9 cellular contexts compared by ENCODE assay signal in genomic region chr16:75306102-75306762, GRCh38. TPM values are rescaled to one million over a fixed set of nuclear protein-coding genes. Genes with fewer than 3 reads are reported as not detected.
DNase-seq lines count a peak whose midpoint lies in the region; ATAC-seq and TF ChIP-seq lines count a peak whose summit lies in the region.
"Had no signal": no experiment of that assay in that cellular context is flagged by ENCODE, and none has a peak within 500 bp of the region (broad histone marks: within the 10 kb centered on the region; RNA-seq: fewer than 3 reads in every experiment).

No MANE protein-coding gene starts in this region.

- H3K9me3 ChIP-seq in aorta (ENCODE audit: control insufficient read depth, low read length), result no peaks in the 10 kb centered on the region

- H3K27ac ChIP-seq in dorsolateral prefrontal cortex (peak overlapping the region; percentile 3 to 96 (median 85)), aorta (ENCODE audit: low read depth in 1 of 2, low read length in 2 of 2) (peak overlapping the region; percentile 87)
- H3K27ac ChIP-seq: KMS-11 had no signal

- no peak for TF ChIP-seq CTCF in dorsolateral prefrontal cortex (IDR thresholded peaks at IDR 0.05 in 54 of 56, conservative IDR thresholded peaks at IDR 0.05 in 2 of 56; ENCODE audit: low read depth in 1 of 56, partially characterized antibody in 56 of 56)
- no peak for TF ChIP-seq CTCF in mesothelial cell of epicardium (IDR thresholded peaks at IDR 0.05; ENCODE audit: unreplicated experiment)

- intact Hi-C loops in dorsolateral prefrontal cortex (cut with DNase I) (loop anchor here in 1 of 2 donors (5.0 kb wide), 1 partner anchor 39 kb away; no protein-coding TSS in a partner anchor), aorta (cut with DNase I) (loop anchor here (2.0 to 5.0 kb wide), 5 partner anchors 36 to 76 kb away; partner anchors contain the start of gene BCAR1 (in 1 of the 2))

- H3K4me3 ChIP-seq in dorsolateral prefrontal cortex (peak overlapping the region in 14 of 59 donors; percentile 0 to 31 (median 8)), aorta (ENCODE audit: low read length in 2 of 2) (no peak overlapping the region)

- H3K4me3 Mint-ChIP-seq in stimulated activated naive CD8-positive, alpha-beta T cell treated with anti-CD3 and anti-CD28 coated beads, Interleukin-15, Interleukin-2, amounts not matched to agents 100 ng/mL and 50 ng/mL, for 24 hours, result no peak overlapping the region
- no peak overlapping the region for H3K4me3 Mint-ChIP-seq in stimulated activated naive CD8-positive, alpha-beta T cell treated with anti-CD3 and anti-CD28 coated beads, Interleukin-15, amount 100 ng/mL, for 72 hours
- H3K4me3 Mint-ChIP-seq in mesothelial cell of epicardium, result no peak overlapping the region
- no peak overlapping the region for H3K4me3 Mint-ChIP-seq in naive thymus-derived CD8-positive, alpha-beta T cell

- H3K36me3 Mint-ChIP-seq in stimulated activated naive CD8-positive, alpha-beta T cell treated with anti-CD3 and anti-CD28 coated beads, Interleukin-15, Interleukin-2, amounts not matched to agents 100 ng/mL and 50 ng/mL, for 24 hours (ENCODE audit: low read depth), result peaks cover 35% of the 10 kb centered on the region
- H3K36me3 Mint-ChIP-seq in mesothelial cell of epicardium, result peaks cover 9% of the 10 kb centered on the region
- peaks cover 10 to 51% (median 44%) of the 10 kb centered on the region in 3 donors for H3K36me3 Mint-ChIP-seq in naive thymus-derived CD8-positive, alpha-beta T cell

- H3K27me3 Mint-ChIP-seq in stimulated activated naive CD8-positive, alpha-beta T cell treated with anti-CD3 and anti-CD28 coated beads, Interleukin-15, Interleukin-2, amounts not matched to agents 100 ng/mL and 50 ng/mL, for 24 hours, result no peaks in the 10 kb centered on the region
- H3K27me3 Mint-ChIP-seq in stimulated activated naive CD8-positive, alpha-beta T cell treated with anti-CD3 and anti-CD28 coated beads, Interleukin-15, amount 100 ng/mL, for 72 hours, result peaks cover 22% of the 10 kb centered on the region
- H3K27me3 Mint-ChIP-seq in mesothelial cell of epicardium (ENCODE audit: low read depth), result no peaks in the 10 kb centered on the region
- H3K27me3 Mint-ChIP-seq in naive thymus-derived CD8-positive, alpha-beta T cell, result peaks cover 0 to 9% (median 0%) of the 10 kb centered on the region in 5 donors

- peaks cover 5 to 11% of the 10 kb centered on the region in 2 donors for H3K4me1 ChIP-seq in aorta (ENCODE audit: control insufficient read depth in 1 of 2, insufficient read depth in 2 of 2, low read length in 2 of 2)

- no peaks in the 10 kb centered on the region for H3K27me3 ChIP-seq in dorsolateral prefrontal cortex
- no peaks in the 10 kb centered on the region for H3K27me3 ChIP-seq in aorta (ENCODE audit: control insufficient read depth in 1 of 2, insufficient read depth in 2 of 2, low read length in 1 of 2)

- peak overlapping the region; percentile 61 for H3K27ac Mint-ChIP-seq in stimulated activated naive CD8-positive, alpha-beta T cell treated with anti-CD3 and anti-CD28 coated beads, Interleukin-15, Interleukin-2, amounts not matched to agents 100 ng/mL and 50 ng/mL, for 24 hours
- H3K27ac Mint-ChIP-seq in stimulated activated naive CD8-positive, alpha-beta T cell treated with anti-CD3 and anti-CD28 coated beads, Interleukin-15, amount 100 ng/mL, for 72 hours, result no peak overlapping the region
- peak overlapping the region; percentile 94 for H3K27ac Mint-ChIP-seq in mesothelial cell of epicardium
- peak overlapping the region in 2 of 10 donors; percentile 20 to 69 for H3K27ac Mint-ChIP-seq in naive thymus-derived CD8-positive, alpha-beta T cell

- WGBS in aorta, 2 donors, result 46 to 47% methylated on average over 9 of the region's 9 CpGs

- no peak for DNase-seq in stimulated activated naive CD8-positive, alpha-beta T cell treated with anti-CD3 and anti-CD28 coated beads, Interleukin-15, amount 100 ng/mL, for 72 hours
- no peak for DNase-seq in dorsolateral prefrontal cortex
- no peak for DNase-seq in mesothelial cell of epicardium (ENCODE audit: low spot score in 2 of 2, unreplicated experiment in 2 of 2)
- DNase-seq in aorta, result no peak
- no peak for DNase-seq in T-helper 9 cell
- DNase-seq in UCSD-AML1 (lab: John Stamatoyannopoulos, UW; ENCODE audit: unreplicated experiment), result no peak
- DNase-seq in naive thymus-derived CD8-positive, alpha-beta T cell, result no peak

- H3K4me1 Mint-ChIP-seq in stimulated activated naive CD8-positive, alpha-beta T cell treated with anti-CD3 and anti-CD28 coated beads, Interleukin-15, Interleukin-2, amounts not matched to agents 100 ng/mL and 50 ng/mL, for 24 hours (ENCODE audit: low read depth), result peaks cover 28% of the 10 kb centered on the region
- peaks cover 31% of the 10 kb centered on the region for H3K4me1 Mint-ChIP-seq in stimulated activated naive CD8-positive, alpha-beta T cell treated with anti-CD3 and anti-CD28 coated beads, Interleukin-15, amount 100 ng/mL, for 72 hours
- H3K4me1 Mint-ChIP-seq in mesothelial cell of epicardium, result peaks cover 33% of the 10 kb centered on the region
- H3K4me1 Mint-ChIP-seq in naive thymus-derived CD8-positive, alpha-beta T cell, result peaks cover 20 to 33% (median 27%) of the 10 kb centered on the region in 4 donors

- POLR2A ChIA-PET in naive thymus-derived CD8-positive, alpha-beta T cell (lab: Charles Lee), result interaction anchor here (1.1 to 1.5 kb wide), 2 partner anchors 12 to 13 kb away, joined by 3 read pairs; no protein-coding TSS in a partner anchor

- H3K9me3 Mint-ChIP-seq in stimulated activated naive CD8-positive, alpha-beta T cell treated with anti-CD3 and anti-CD28 coated beads, Interleukin-15, Interleukin-2, amounts not matched to agents 100 ng/mL and 50 ng/mL, for 24 hours, result no peaks in the 10 kb centered on the region
- no peaks in the 10 kb centered on the region for H3K9me3 Mint-ChIP-seq in stimulated activated naive CD8-positive, alpha-beta T cell treated with anti-CD3 and anti-CD28 coated beads, Interleukin-15, amount 100 ng/mL, for 72 hours
- no peaks in the 10 kb centered on the region for H3K9me3 Mint-ChIP-seq in mesothelial cell of epicardium
- H3K9me3 Mint-ChIP-seq in naive thymus-derived CD8-positive, alpha-beta T cell, result no peaks in the 10 kb centered on the region

- no peak for ATAC-seq in stimulated activated naive CD8-positive, alpha-beta T cell treated with anti-CD3 and anti-CD28 coated beads, Interleukin-15, amount 100 ng/mL, for 72 hours
- ATAC-seq in aorta (ENCODE audit: low FRiP score), result peak; percentile 12
- no peak for ATAC-seq in naive thymus-derived CD8-positive, alpha-beta T cell

- H3K36me3 ChIP-seq in aorta (ENCODE audit: control insufficient read depth in 1 of 2, insufficient read depth in 2 of 2, low read length in 1 of 2), result no peaks in the 10 kb centered on the region

RNA-seq across cellular contexts. Expression of gene BCAR1, which starts 54.8 kb away (rescaled TPM):
- 100 to 1,000 TPM in 52 of 120 experiments, 10 to 100 TPM in 68; 67.8 to 163 (median 96.2) TPM for total RNA-seq in dorsolateral prefrontal cortex
- 87.3 to 95.9 TPM (median 95.1 TPM) in 3 replicates for total RNA-seq in mesothelial cell of epicardium
- total RNA-seq in aorta, result 100 to 1,000 TPM; 125 to 140 TPM
- polyA plus RNA-seq in aorta, result 10 to 100 TPM; 28.7 to 56.3 TPM
- total RNA-seq in naive thymus-derived CD8-positive, alpha-beta T cell, result under 1 TPM in 1 of 2 experiments, not detected in 1; 0.30 TPM
- polyA plus RNA-seq in naive thymus-derived CD8-positive, alpha-beta T cell, result not detected

Comparison
In these comparisons a context has a peak if more than half of its experiments do, and no peak if none do; other contexts are left out.
1. H3K27ac Mint-ChIP-seq: peak in stimulated activated naive CD8-positive, alpha-beta T cell treated with anti-CD3 and anti-CD28 coated beads, Interleukin-15, Interleukin-2, amounts not matched to agents 100 ng/mL and 50 ng/mL, for 24 hours (single experiment) and mesothelial cell of epicardium (single experiment); none in stimulated activated naive CD8-positive, alpha-beta T cell treated with anti-CD3 and anti-CD28 coated beads, Interleukin-15, amount 100 ng/mL, for 72 hours (0 of 2).
2. RNA of gene BCAR1, which starts 54.8 kb away (total RNA-seq): 125 to 140 TPM in aorta, 67.8 to 163 TPM in dorsolateral prefrontal cortex and 87.3 to 95.9 TPM in mesothelial cell of epicardium; 0.30 TPM in naive thymus-derived CD8-positive, alpha-beta T cell; every median in the first group is over 10 times any median in the second.